In genomic region chr18:30622104-30622503, GRCh38 we compare ENCODE assay signal across 30 cellular contexts.
"Had no signal": no experiment of that assay in that cellular context is flagged by ENCODE, and none has a peak within 500 bp of the region (broad histone marks: within the 10 kb centered on the region; RNA-seq: fewer than 3 reads in every experiment).

No MANE protein-coding gene starts in this region.

- H3K4me1 Mint-ChIP-seq: naive B cell; naive thymus-derived CD8-positive, alpha-beta T cell; stimulated activated effector memory CD8-positive, alpha-beta T cell treated with anti-CD3 and anti-CD28 coated beads, Interleukin-12 subunit alpha, Interleukin-12 subunit beta, amount 100 ng/mL, for 72 hours; stimulated activated naive B cell treated with anti-CD40 and anti-IgM and Interleukin-4, amounts not matched to agents 10 μg/mL and 1 μg/mL and 100 μg/mL, for 72 hours had no signal

- H3K9me3 Mint-ChIP-seq: neural crest cell; stimulated activated naive CD8-positive, alpha-beta T cell treated with anti-CD3 and anti-CD28 coated beads, Interleukin-15, Interleukin-2, amounts not matched to agents 100 ng/mL and 50 ng/mL, for 24 hours had no signal

- H3K79me2 ChIP-seq: parathyroid adenoma had no signal

- H3K9me3 ChIP-seq: neutrophil, ovary, psoas muscle, right lobe of liver, sigmoid colon, stomach, thoracic aorta, thyroid gland, tibial nerve, upper lobe of left lung, vagina had no signal

- H3K27ac ChIP-seq: neutrophil, ovary, parathyroid adenoma, psoas muscle, right lobe of liver, sigmoid colon, stomach, thoracic aorta, thyroid gland, tibial nerve, upper lobe of left lung, vagina had no signal

- H3K4me3 ChIP-seq: ovary, psoas muscle, right lobe of liver, sigmoid colon, stomach, thoracic aorta, thyroid gland, tibial nerve, upper lobe of left lung, vagina had no signal

- DNase-seq: naive B cell; naive thymus-derived CD8-positive, alpha-beta T cell; nucleus accumbens; ovary; posterior cingulate gyrus; psoas muscle; right cardiac atrium; right lobe of liver; sigmoid colon; small intestine; stimulated activated CD4-positive, alpha-beta T cell treated with anti-CD3 and anti-CD28 coated beads, Interleukin-15, amount 100 ng/mL, for 24 hours; stimulated activated CD4-positive, alpha-beta T cell treated with anti-CD3 and anti-CD28 coated beads, Interleukin-2, amount 100 ng/mL, for 24 hours; stimulated activated CD4-positive, alpha-beta T cell treated with anti-CD3 and anti-CD28 coated beads, Interleukin-2, amount 100 ng/mL, for 48 hours; stimulated activated CD4-positive, alpha-beta T cell treated with anti-CD3 and anti-CD28 coated beads, Interleukin-4, amount 100 ng/mL, for 24 hours; stimulated activated naive B cell treated with anti-CD40 and anti-IgM and Interleukin-4, amounts not matched to agents 10 μg/mL and 1 μg/mL and 100 μg/mL, for 72 hours; stimulated activated naive CD4-positive, alpha-beta T cell treated with Interleukin-2 at 50 U/mL for 16 hours; stomach; thyroid gland; trophoblast cell; upper lobe of left lung had no signal

- H3K36me3 Mint-ChIP-seq: naive B cell; naive thymus-derived CD8-positive, alpha-beta T cell; natural killer cell treated with Interleukin-12 subunit alpha and Interleukin-12 subunit beta and Interleukin-15 and Interleukin-18, amount 100 ng/mL, for 72 hours; stimulated activated effector memory CD8-positive, alpha-beta T cell treated with anti-CD3 and anti-CD28 coated beads, Interleukin-12 subunit alpha, Interleukin-12 subunit beta, amount 100 ng/mL, for 72 hours; stimulated activated naive B cell treated with anti-CD40 and anti-IgM and Interleukin-4, amounts not matched to agents 10 μg/mL and 1 μg/mL and 100 μg/mL, for 72 hours had no signal

- H3K27me3 ChIP-seq: neutrophil, ovary, right lobe of liver, sigmoid colon, stomach, thyroid gland, tibial nerve, upper lobe of left lung, vagina had no signal

- ATAC-seq: naive thymus-derived CD8-positive, alpha-beta T cell; natural killer cell treated with Interleukin-12 subunit alpha and Interleukin-12 subunit beta and Interleukin-15 and Interleukin-18, amount 100 ng/mL, for 72 hours; psoas muscle; right cardiac atrium; right lobe of liver; stimulated activated effector memory CD8-positive, alpha-beta T cell treated with anti-CD3 and anti-CD28 coated beads, Interleukin-12 subunit alpha, Interleukin-12 subunit beta, amount 100 ng/mL, for 72 hours; stimulated activated naive B cell treated with anti-CD40 and anti-IgM and Interleukin-4, amounts not matched to agents 10 μg/mL and 1 μg/mL and 100 μg/mL, for 72 hours had no signal

- H3K27me3 Mint-ChIP-seq: naive B cell; naive thymus-derived CD8-positive, alpha-beta T cell; natural killer cell treated with Interleukin-12 subunit alpha and Interleukin-12 subunit beta and Interleukin-15 and Interleukin-18, amount 100 ng/mL, for 72 hours; progenitor cell of endocrine pancreas; stimulated activated naive B cell treated with anti-CD40 and anti-IgM and Interleukin-4, amounts not matched to agents 10 μg/mL and 1 μg/mL and 100 μg/mL, for 72 hours; stimulated activated naive CD8-positive, alpha-beta T cell treated with anti-CD3 and anti-CD28 coated beads, Interleukin-15, Interleukin-2, amounts not matched to agents 100 ng/mL and 50 ng/mL, for 24 hours had no signal

- H2AFZ ChIP-seq: parathyroid adenoma had no signal

- H3K4me1 ChIP-seq: parathyroid adenoma, psoas muscle, right lobe of liver, sigmoid colon, stomach, thyroid gland, tibial nerve, upper lobe of left lung, vagina had no signal

- H3K4me3 Mint-ChIP-seq: naive B cell; naive thymus-derived CD8-positive, alpha-beta T cell; natural killer cell treated with Interleukin-12 subunit alpha and Interleukin-12 subunit beta and Interleukin-15 and Interleukin-18, amount 100 ng/mL, for 72 hours; neural crest cell; stimulated activated effector memory CD8-positive, alpha-beta T cell treated with anti-CD3 and anti-CD28 coated beads, Interleukin-12 subunit alpha, Interleukin-12 subunit beta, amount 100 ng/mL, for 72 hours; stimulated activated naive B cell treated with anti-CD40 and anti-IgM and Interleukin-4, amounts not matched to agents 10 μg/mL and 1 μg/mL and 100 μg/mL, for 72 hours; stimulated activated naive CD8-positive, alpha-beta T cell treated with anti-CD3 and anti-CD28 coated beads, Interleukin-15, Interleukin-2, amounts not matched to agents 100 ng/mL and 50 ng/mL, for 24 hours had no signal

- H3K27ac Mint-ChIP-seq: naive B cell; naive thymus-derived CD8-positive, alpha-beta T cell; natural killer cell treated with Interleukin-12 subunit alpha and Interleukin-12 subunit beta and Interleukin-15 and Interleukin-18, amount 100 ng/mL, for 72 hours; progenitor cell of endocrine pancreas; stimulated activated effector memory CD8-positive, alpha-beta T cell treated with anti-CD3 and anti-CD28 coated beads, Interleukin-12 subunit alpha, Interleukin-12 subunit beta, amount 100 ng/mL, for 72 hours; stimulated activated naive B cell treated with anti-CD40 and anti-IgM and Interleukin-4, amounts not matched to agents 10 μg/mL and 1 μg/mL and 100 μg/mL, for 72 hours; stimulated activated naive CD8-positive, alpha-beta T cell treated with anti-CD3 and anti-CD28 coated beads, Interleukin-15, Interleukin-2, amounts not matched to agents 100 ng/mL and 50 ng/mL, for 24 hours had no signal

- H3K36me3 ChIP-seq: neutrophil, ovary, right lobe of liver, sigmoid colon, stomach, thoracic aorta, thyroid gland, tibial nerve, upper lobe of left lung, vagina had no signal
